In the genomic region with DNA sequence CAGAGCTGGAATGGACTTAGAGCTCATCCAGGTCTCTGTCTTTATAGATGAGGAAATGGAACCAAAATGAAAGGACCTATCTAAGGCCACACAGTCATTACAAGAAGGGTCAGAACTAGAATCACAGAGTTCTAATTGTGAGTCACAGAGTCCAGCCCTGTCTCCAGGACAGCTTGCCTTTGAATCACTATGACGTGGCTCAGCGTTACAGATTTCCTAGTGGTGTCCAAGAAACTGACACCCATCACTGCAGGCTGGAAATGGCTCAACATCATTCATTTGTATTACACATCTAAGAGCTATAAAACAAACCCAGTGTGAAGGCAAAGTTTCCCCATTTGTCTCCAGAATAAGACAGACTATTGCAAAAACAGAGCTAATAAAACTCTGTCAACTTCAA, we compare ENCODE assay signal across 10 cellular contexts.
A peak's percentile ranks its signal among the peaks of the same experiment; 100 is the strongest.
DNase-seq lines count a peak whose midpoint lies in the region; ATAC-seq and TF ChIP-seq lines count a peak whose summit lies in the region.
"Had no signal": no experiment of that assay in that cellular context is flagged by ENCODE, and none has a peak within 500 bp of the region (broad histone marks: within the 10 kb centered on the region; RNA-seq: fewer than 3 reads in every experiment).

No MANE protein-coding gene starts in this region.

- H3K4me3 Mint-ChIP-seq in glutamatergic neuron (ENCODE audit: unreplicated experiment) (no peak overlapping the region), nephron progenitor cell (no peak overlapping the region)

- peak overlapping the region; percentile 15; the same call in 1 of the 2 replicates for H3K4me3 ChIP-seq in GM23248
- no peak overlapping the region for H3K4me3 ChIP-seq in fibroblast of lung (replicated peaks in 1 of 4; ENCODE audit: control extremely low read depth in 1 of 4, insufficient read depth in 1 of 4, low read depth in 3 of 4, low read length in 4 of 4)
- no peak overlapping the region for H3K4me3 ChIP-seq in gastrocnemius medialis

- no peaks in the 10 kb centered on the region for H3K9me2 ChIP-seq in GM23248 (ENCODE audit: insufficient read depth)

- in situ Hi-C loops in GM23248 (cut with MboI) (no loop called here), gastrocnemius medialis (cut with MboI; ENCODE audit: low sequenced_read_pairs in 4 of 4) (loop anchor here in 2 of 4 donors (25.0 kb wide), 2 partner anchors 186 to 314 kb away; no protein-coding TSS in a partner anchor)

- peaks cover 3% of the 10 kb centered on the region for H3K4me1 Mint-ChIP-seq in glutamatergic neuron (ENCODE audit: low read depth, unreplicated experiment)
- H3K4me1 Mint-ChIP-seq in nephron progenitor cell, result peaks cover 49% of the 10 kb centered on the region

- peak overlapping the region; percentile 54 for H3K4me2 ChIP-seq in GM23248 (ENCODE audit: unreplicated experiment)
- H3K4me2 ChIP-seq in fibroblast of lung (ENCODE audit: extremely low read depth, insufficient read depth, low read length), result no peak overlapping the region

- H3K36me3 ChIP-seq in GM23248 (ENCODE audit: low read depth), result no peaks in the 10 kb centered on the region
- no peaks in the 10 kb centered on the region for H3K36me3 ChIP-seq in fibroblast of lung (ENCODE audit: control insufficient read depth, insufficient read depth, low read length)
- H3K36me3 ChIP-seq in gastrocnemius medialis, result no peaks in the 10 kb centered on the region

- 0 to 3% methylated on average over 2 of the region's 2 CpGs for WGBS in GM23248 (ENCODE audit: low coverage in 1 of 2, low lambda C conversion rate in 2 of 2, missing lambda C conversion rate in 2 of 2), 2 experiments

- H3K79me2 ChIP-seq in GM23248 (ENCODE audit: insufficient read depth), result no peaks in the 10 kb centered on the region
- H3K79me2 ChIP-seq in fibroblast of lung (ENCODE audit: control insufficient read depth, insufficient read depth, low read length), result no peaks in the 10 kb centered on the region

- H2AFZ ChIP-seq in GM23248 (no peak overlapping the region), fibroblast of lung (ENCODE audit: low read length) (no peak overlapping the region)

- H3K27ac ChIP-seq in GM23248 (peak overlapping the region; percentile 81), fibroblast of lung (ENCODE audit: insufficient read depth, low read length) (no peak overlapping the region), gastrocnemius medialis (peak overlapping the region; percentile 16 to 57 (median 40))

- no peaks in the 10 kb centered on the region for H3K9me3 Mint-ChIP-seq in glutamatergic neuron (ENCODE audit: unreplicated experiment)
- H3K9me3 Mint-ChIP-seq in nephron progenitor cell, result peaks cover 7% of the 10 kb centered on the region

- peak in 1 of 2 donors; percentile 1 for TF ChIP-seq CTCF in fibroblast of lung (conservative IDR thresholded peaks at IDR 0.05 in 1 of 2, IDR thresholded peaks at IDR 0.05 in 1 of 2; ENCODE audit: low read depth in 1 of 2, low read length in 2 of 2)
- TF ChIP-seq CTCF in gastrocnemius medialis (IDR thresholded peaks at IDR 0.05 in 4 of 5, conservative IDR thresholded peaks at IDR 0.05 in 1 of 5), result peak in 2 of 5 experiments; percentile 11 to 24
- no peak for TF ChIP-seq CTCF in glutamatergic neuron (IDR thresholded peaks at IDR 0.05; ENCODE audit: partially characterized antibody, unreplicated experiment)
- TF ChIP-seq CTCF in nephron progenitor cell (IDR thresholded peaks at IDR 0.05), result no peak

- H3K27me3 Mint-ChIP-seq in glutamatergic neuron (ENCODE audit: unreplicated experiment) (peaks cover 12% of the 10 kb centered on the region), nephron progenitor cell (ENCODE audit: low read depth, poor library complexity) (peaks cover 59% of the 10 kb centered on the region)

- peak overlapping the region; percentile 41 for H3K9ac ChIP-seq in GM23248
- H3K9ac ChIP-seq in fibroblast of lung (ENCODE audit: insufficient read depth, low read length), result no peak overlapping the region

- peak; percentile 28 to 36 for TF ChIP-seq POLR2A in gastrocnemius medialis (IDR thresholded peaks at IDR 0.05)

- H3K27me3 ChIP-seq in GM23248 (replicated peaks; ENCODE audit: insufficient read depth) (no peaks in the 10 kb centered on the region; the same call in 1 of the 2 replicates), fibroblast of lung (ENCODE audit: control insufficient read depth, insufficient read depth, low read length) (peaks cover 15% of the 10 kb centered on the region), gastrocnemius medialis (peaks cover 9 to 24% (median 11%) of the 10 kb centered on the region in 3 donors)

- H3K36me3 Mint-ChIP-seq in glutamatergic neuron (ENCODE audit: unreplicated experiment), result no peaks in the 10 kb centered on the region
- H3K36me3 Mint-ChIP-seq in nephron progenitor cell (ENCODE audit: low read depth), result peaks cover 12% of the 10 kb centered on the region

- intact Hi-C loops in gastrocnemius medialis (cut with DNase I; ENCODE audit: low total_unique reads), result loop anchor here (2.0 to 5.0 kb wide), 2 partner anchors 65 to 304 kb away; no protein-coding TSS in a partner anchor

- peak; percentile 97 for DNase-seq in GM23248
- peak; percentile 93 for DNase-seq in RPMI7951 (ENCODE audit: low read depth)
- DNase-seq in fibroblast of lung (ENCODE audit: low read depth in 2 of 2), result peak; percentile 93 to 98
- peak; percentile 51 to 61 for DNase-seq in gastrocnemius medialis
- DNase-seq in glutamatergic neuron, result no peak
- DNase-seq in nephron progenitor cell, result no peak
- DNase-seq in COLO668 (lab: John Stamatoyannopoulos, UW; ENCODE audit: unreplicated experiment), result no peak
- DNase-seq: activated effector memory CD4-positive, alpha-beta T cell treated with Interleukin-2 at 50 U/mL for 16 hours; Karpas-422 had no signal

- H3K9me3 ChIP-seq in GM23248 (ENCODE audit: low read depth) (no peaks in the 10 kb centered on the region), fibroblast of lung (ENCODE audit: control insufficient read depth, insufficient read depth, low read depth, low read length) (no peaks in the 10 kb centered on the region), gastrocnemius medialis (no peaks in the 10 kb centered on the region)

- H3F3A ChIP-seq in GM23248 (ENCODE audit: insufficient read depth), result peaks cover 51% of the 10 kb centered on the region

- no peaks in the 10 kb centered on the region for H4K20me1 ChIP-seq in GM23248 (ENCODE audit: insufficient read depth)
- H4K20me1 ChIP-seq in fibroblast of lung (ENCODE audit: control insufficient read depth, extremely low read depth, insufficient read depth, low read length), result no peaks in the 10 kb centered on the region

- H3K4me1 ChIP-seq in GM23248 (ENCODE audit: insufficient read depth) (peaks cover 45% of the 10 kb centered on the region), fibroblast of lung (ENCODE audit: control insufficient read depth, extremely low read depth, insufficient read depth, low read length) (peaks cover 8% of the 10 kb centered on the region), gastrocnemius medialis (peaks cover 6% of the 10 kb centered on the region in 2 donors)

- H3K27ac Mint-ChIP-seq in glutamatergic neuron (ENCODE audit: unreplicated experiment) (no peak overlapping the region), nephron progenitor cell (no peak overlapping the region)

- ATAC-seq in gastrocnemius medialis (peak; percentile 71 to 77), HG03469 (IDR thresholded peaks at IDR 0.05; ENCODE audit: unreplicated experiment) (no peak)

Comparison
In these comparisons a context has a peak if more than half of its experiments do, and no peak if none do; other contexts are left out.
1. DNase-seq: peak in GM23248 (single experiment), RPMI7951 (single experiment), fibroblast of lung (2 of 2) and gastrocnemius medialis (2 of 2); none in glutamatergic neuron (single experiment), nephron progenitor cell (single experiment) and COLO668 (single experiment).